9 cellular contexts compared by ENCODE assay signal in the genomic region with DNA sequence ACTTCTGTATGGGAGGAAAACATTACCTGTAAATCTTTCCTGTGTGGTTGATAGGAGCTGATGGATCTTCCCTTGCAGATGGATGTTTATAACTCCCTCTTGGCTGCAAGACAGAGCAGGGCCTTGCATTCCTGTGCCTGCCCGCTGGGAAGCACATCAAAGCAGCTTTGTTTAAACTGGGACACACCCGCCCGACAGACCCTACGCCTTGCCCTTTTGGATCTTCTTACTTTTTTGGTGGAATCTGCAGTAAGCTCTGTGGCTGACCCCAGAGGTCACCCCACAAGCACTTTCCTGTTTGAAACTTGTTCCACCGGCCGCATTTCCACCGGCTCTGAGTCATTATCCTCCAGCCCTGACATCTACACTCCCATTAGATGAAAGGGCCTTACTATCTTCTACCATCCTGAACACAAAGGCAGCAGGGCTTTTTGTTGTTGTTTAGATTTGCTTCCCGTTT.
DNase-seq lines count a peak whose midpoint lies in the region; ATAC-seq and TF ChIP-seq lines count a peak whose summit lies in the region.
"Had no signal": no experiment of that assay in that cellular context is flagged by ENCODE, and none has a peak within 500 bp of the region (broad histone marks: within the 10 kb centered on the region; RNA-seq: fewer than 3 reads in every experiment).

No MANE protein-coding gene starts in this region.

- no peaks in the 10 kb centered on the region for H3K36me3 Mint-ChIP-seq in activated CD8-positive, alpha-beta T cell treated with anti-CD3 and anti-CD28 coated beads, Interleukin-2, amount 10 ng/mL, durations not matched to agents 7 days and 5 days (ENCODE audit: low read depth)

- peak overlapping the region; percentile 47 for H3K27ac Mint-ChIP-seq in activated CD8-positive, alpha-beta T cell treated with anti-CD3 and anti-CD28 coated beads, Interleukin-2, amount 10 ng/mL, durations not matched to agents 7 days and 5 days

- peaks cover 20% of the 10 kb centered on the region for H3K4me1 Mint-ChIP-seq in activated CD8-positive, alpha-beta T cell treated with anti-CD3 and anti-CD28 coated beads, Interleukin-2, amount 10 ng/mL, durations not matched to agents 7 days and 5 days (ENCODE audit: low read depth)
- H3K4me1 Mint-ChIP-seq: central memory CD8-positive, alpha-beta T cell had no signal

- H3K9me3 Mint-ChIP-seq in activated CD8-positive, alpha-beta T cell treated with anti-CD3 and anti-CD28 coated beads, Interleukin-2, amount 10 ng/mL, durations not matched to agents 7 days and 5 days (ENCODE audit: insufficient read depth) = no peaks in the 10 kb centered on the region
- H3K9me3 Mint-ChIP-seq: central memory CD8-positive, alpha-beta T cell had no signal

- peak; percentile 76 for ATAC-seq in activated CD8-positive, alpha-beta T cell treated with anti-CD3 and anti-CD28 coated beads, Interleukin-2, amount 10 ng/mL, durations not matched to agents 7 days and 5 days
- ATAC-seq in heart right ventricle = peak in 5 of 8 donors; percentile 47 to 76 (median 70)
- no peak for ATAC-seq in HG02759 (IDR thresholded peaks at IDR 0.05; ENCODE audit: unreplicated experiment)
- no peak for ATAC-seq in HG02884 (IDR thresholded peaks at IDR 0.05; ENCODE audit: unreplicated experiment)

- no peaks in the 10 kb centered on the region for H3K27me3 Mint-ChIP-seq in activated CD8-positive, alpha-beta T cell treated with anti-CD3 and anti-CD28 coated beads, Interleukin-2, amount 10 ng/mL, durations not matched to agents 7 days and 5 days (ENCODE audit: low read depth)
- H3K27me3 Mint-ChIP-seq: central memory CD8-positive, alpha-beta T cell had no signal

- no peak for TF ChIP-seq CTCF in heart right ventricle (IDR thresholded peaks at IDR 0.05)
- TF ChIP-seq CTCF in spleen (IDR thresholded peaks at IDR 0.05 in 8 of 11, conservative IDR thresholded peaks at IDR 0.05 in 3 of 11) = no peak

- peak; percentile 58 for DNase-seq in KG1 (lab: John Stamatoyannopoulos, UW)
- DNase-seq in activated CD8-positive, alpha-beta T cell treated with anti-CD3 and anti-CD28 coated beads, Interleukin-2, amount 10 ng/mL, durations not matched to agents 7 days and 5 days = peak; percentile 54
- DNase-seq in heart right ventricle = peak; percentile 11 to 13
- DNase-seq in spleen = no peak
- no peak for DNase-seq in NK-92 (lab: John Stamatoyannopoulos, UW; ENCODE audit: unreplicated experiment)
- no peak for DNase-seq in NCI-H526 treated with DMSO at 0.1 percent for 48 hours (lab: John Stamatoyannopoulos, UW)

- H3K36me3 ChIP-seq in heart right ventricle (no peaks in the 10 kb centered on the region), spleen (no peaks in the 10 kb centered on the region)

- no peak overlapping the region for H3K4me3 Mint-ChIP-seq in activated CD8-positive, alpha-beta T cell treated with anti-CD3 and anti-CD28 coated beads, Interleukin-2, amount 10 ng/mL, durations not matched to agents 7 days and 5 days
- H3K4me3 Mint-ChIP-seq: central memory CD8-positive, alpha-beta T cell had no signal

- WGBS in heart right ventricle, 2 donors = 52 to 57% methylated on average over 8 of the region's 8 CpGs
- WGBS in spleen, 5 donors = 48 to 65% (median 61%) methylated on average over 8 of the region's 8 CpGs

- H3K27me3 ChIP-seq in heart right ventricle = no peaks in the 10 kb centered on the region
- no peaks in the 10 kb centered on the region for H3K27me3 ChIP-seq in spleen (replicated peaks in 1 of 7)

- intact Hi-C loops in heart right ventricle (cut with DNase I) = no loop called here
- intact Hi-C loops in spleen (cut with DNase I; ENCODE audit: low total_unique reads) = no loop called here

- H3K4me1 ChIP-seq in heart right ventricle (peaks cover 0 to 19% (median 0%) of the 10 kb centered on the region in 9 donors), spleen (peaks cover 0 to 19% (median 13%) of the 10 kb centered on the region in 6 donors)

- POLR2A ChIA-PET in activated CD8-positive, alpha-beta T cell treated with anti-CD3 and anti-CD28 coated beads, Interleukin-2, amount 10 ng/mL, durations not matched to agents 7 days and 5 days (lab: Charles Lee) = no interaction called here

- H3K27ac ChIP-seq in heart right ventricle = no peak overlapping the region
- peak overlapping the region in 5 of 8 donors; percentile 0 to 58 (median 40) for H3K27ac ChIP-seq in spleen

- TF ChIP-seq POLR2A in spleen (IDR thresholded peaks at IDR 0.05) = no peak

- CTCF ChIA-PET in activated CD8-positive, alpha-beta T cell treated with anti-CD3 and anti-CD28 coated beads, Interleukin-2, amount 10 ng/mL, durations not matched to agents 7 days and 5 days (lab: Charles Lee) = no interaction called here

- no peaks in the 10 kb centered on the region for H3K9me3 ChIP-seq in heart right ventricle
- H3K9me3 ChIP-seq in spleen = no peaks in the 10 kb centered on the region

- no peak overlapping the region for H3K4me3 ChIP-seq in heart right ventricle
- no peak overlapping the region for H3K4me3 ChIP-seq in spleen

Comparison
In these comparisons a context has a peak if more than half of its experiments do, and no peak if none do; other contexts are left out.
1. DNase-seq: peak in KG1 (single experiment), activated CD8-positive, alpha-beta T cell treated with anti-CD3 and anti-CD28 coated beads, Interleukin-2, amount 10 ng/mL, durations not matched to agents 7 days and 5 days (single experiment) and heart right ventricle (2 of 2); none in spleen (single experiment), NK-92 (single experiment) and NCI-H526 treated with DMSO at 0.1 percent for 48 hours (single experiment).
2. ATAC-seq: peak in activated CD8-positive, alpha-beta T cell treated with anti-CD3 and anti-CD28 coated beads, Interleukin-2, amount 10 ng/mL, durations not matched to agents 7 days and 5 days (single experiment) and heart right ventricle (5 of 8); none in HG02759 (single experiment) and HG02884 (single experiment).
3. H3K27ac ChIP-seq: peak in spleen (5 of 8); none in heart right ventricle (0 of 10).